Comparison of ENCODE assay signal across 16 cellular contexts in genomic region chr5:125657936-125658335, GRCh38.
"Had no signal": no experiment of that assay in that cellular context is flagged by ENCODE, and none has a peak within 500 bp of the region (broad histone marks: within the 10 kb centered on the region; RNA-seq: fewer than 3 reads in every experiment).

No MANE protein-coding gene starts in this region.

- H3K4me3 ChIP-seq: breast epithelium, esophagus squamous epithelium, skin epidermis, thoracic aorta had no signal

- H3K36me3 ChIP-seq: breast epithelium, esophagus squamous epithelium, thoracic aorta had no signal

- H3K27me3 ChIP-seq: breast epithelium, esophagus squamous epithelium had no signal

- H3K36me3 Mint-ChIP-seq: activated naive CD8-positive, alpha-beta T cell had no signal

- H3K4me1 Mint-ChIP-seq: stimulated activated naive CD8-positive, alpha-beta T cell treated with anti-CD3 and anti-CD28 coated beads, Interleukin-15, amount 100 ng/mL, for 72 hours had no signal

- DNase-seq: activated CD4-positive, alpha-beta T cell treated with anti-CD3 and anti-CD28 coated beads, Interleukin-2, amount 50 U/mL, for 4 hours; activated effector memory CD4-positive, alpha-beta T cell treated with anti-CD3 and anti-CD28 coated beads, Interleukin-2, amount 50 U/mL, for 16 hours; activated T-cell treated with anti-CD3 and anti-CD28 coated beads, Interleukin-2, amount 50 U/mL, for 1 hour; esophagus squamous epithelium; foreskin fibroblast; glutamatergic neuron; left cardiac atrium; mammary epithelial cell; stimulated activated CD4-positive, alpha-beta T cell treated with anti-CD3 and anti-CD28 coated beads, Interleukin-4, amount 100 ng/mL, for 4 hours; stimulated activated naive CD8-positive, alpha-beta T cell treated with anti-CD3 and anti-CD28 coated beads, Interleukin-15, amount 100 ng/mL, for 72 hours had no signal

- H3K27me3 Mint-ChIP-seq: activated naive CD8-positive, alpha-beta T cell; stimulated activated naive CD8-positive, alpha-beta T cell treated with anti-CD3 and anti-CD28 coated beads, Interleukin-15, amount 100 ng/mL, for 72 hours had no signal

- H3K27ac Mint-ChIP-seq: activated naive CD8-positive, alpha-beta T cell; nephron; stimulated activated naive CD8-positive, alpha-beta T cell treated with anti-CD3 and anti-CD28 coated beads, Interleukin-15, amount 100 ng/mL, for 72 hours had no signal

- H3K27ac ChIP-seq: breast epithelium, esophagus squamous epithelium, skin epidermis, thoracic aorta had no signal

- ATAC-seq: activated CD4-positive, CD25-positive, alpha-beta regulatory T cell treated with anti-CD3 and anti-CD28 coated beads, Interleukin-2, amount 50 U/mL, for 24 hours; left cardiac atrium; stimulated activated naive CD8-positive, alpha-beta T cell treated with anti-CD3 and anti-CD28 coated beads, Interleukin-15, amount 100 ng/mL, for 72 hours had no signal

- H3K9me3 ChIP-seq: breast epithelium, esophagus squamous epithelium, thoracic aorta had no signal

- H3K4me3 Mint-ChIP-seq: activated naive CD8-positive, alpha-beta T cell; nephron; stimulated activated naive CD8-positive, alpha-beta T cell treated with anti-CD3 and anti-CD28 coated beads, Interleukin-15, amount 100 ng/mL, for 72 hours had no signal
